In genomic region chr12:48980389-48980952, GRCh38 we compare ENCODE assay signal across 8 cellular contexts. TPM values are rescaled to one million over a fixed set of nuclear protein-coding genes. Genes with fewer than 3 reads are reported as not detected.
A peak's percentile ranks its signal among the peaks of the same experiment; 100 is the strongest.
DNase-seq lines count a peak whose midpoint lies in the region; ATAC-seq and TF ChIP-seq lines count a peak whose summit lies in the region.

No MANE protein-coding gene starts in this region.

- peaks cover 85% of the 10 kb centered on the region for H3K27me3 ChIP-seq in BLaER1

- H3K9me3 ChIP-seq in BLaER1, result no peaks in the 10 kb centered on the region

- peak overlapping the region; percentile 85 for H3K4me2 ChIP-seq in BLaER1

- peak overlapping the region; percentile 59 for H3K4me3 ChIP-seq in BLaER1
- H3K4me3 ChIP-seq in Jurkat, Clone E6-1 (ENCODE audit: low read length), result peak overlapping the region; percentile 41

- no peaks in the 10 kb centered on the region for H3K36me3 ChIP-seq in BLaER1

- H4K20me1 ChIP-seq in BLaER1, result peaks cover 59% of the 10 kb centered on the region

- peaks cover 2% of the 10 kb centered on the region for H3K36me3 Mint-ChIP-seq in activated naive CD8-positive, alpha-beta T cell treated with anti-CD3 and anti-CD28 coated beads, Interleukin-2, amount 50 U/mL, for 24 hours (ENCODE audit: low read depth)
- no peaks in the 10 kb centered on the region for H3K36me3 Mint-ChIP-seq in mesothelial cell of epicardium

- ATAC-seq in activated naive CD8-positive, alpha-beta T cell treated with anti-CD3 and anti-CD28 coated beads, Interleukin-2, amount 50 U/mL, for 24 hours, result no peak
- no peak for ATAC-seq in HG03280 (IDR thresholded peaks at IDR 0.05; ENCODE audit: unreplicated experiment)
- no peak for ATAC-seq in GM18909 (IDR thresholded peaks at IDR 0.05; ENCODE audit: poor library complexity, unreplicated experiment)

- no peak for TF ChIP-seq CTCF in mesothelial cell of epicardium (IDR thresholded peaks at IDR 0.05; ENCODE audit: unreplicated experiment)

- H3K27ac Mint-ChIP-seq in activated naive CD8-positive, alpha-beta T cell treated with anti-CD3 and anti-CD28 coated beads, Interleukin-2, amount 50 U/mL, for 24 hours, result no peak overlapping the region
- H3K27ac Mint-ChIP-seq in mesothelial cell of epicardium, result no peak overlapping the region

- H3K4me1 ChIP-seq in BLaER1, result peaks cover 66% of the 10 kb centered on the region

- H3K27ac ChIP-seq in BLaER1, result no peak overlapping the region

- peaks cover 71% of the 10 kb centered on the region for H3K27me3 Mint-ChIP-seq in activated naive CD8-positive, alpha-beta T cell treated with anti-CD3 and anti-CD28 coated beads, Interleukin-2, amount 50 U/mL, for 24 hours
- peaks cover 97% of the 10 kb centered on the region for H3K27me3 Mint-ChIP-seq in mesothelial cell of epicardium (ENCODE audit: low read depth)

- peak overlapping the region; percentile 62 for H3K4me3 Mint-ChIP-seq in activated naive CD8-positive, alpha-beta T cell treated with anti-CD3 and anti-CD28 coated beads, Interleukin-2, amount 50 U/mL, for 24 hours
- peak overlapping the region; percentile 53 for H3K4me3 Mint-ChIP-seq in mesothelial cell of epicardium

- H3K9ac ChIP-seq in BLaER1, result no peak overlapping the region

- peaks cover 57% of the 10 kb centered on the region for H3K4me1 Mint-ChIP-seq in activated naive CD8-positive, alpha-beta T cell treated with anti-CD3 and anti-CD28 coated beads, Interleukin-2, amount 50 U/mL, for 24 hours
- H3K4me1 Mint-ChIP-seq in mesothelial cell of epicardium, result peaks cover 37% of the 10 kb centered on the region

- DNase-seq in Jurkat, Clone E6-1 (ENCODE audit: low read depth, low spot score), result peak; percentile 22
- DNase-seq in activated naive CD8-positive, alpha-beta T cell treated with anti-CD3 and anti-CD28 coated beads, Interleukin-2, amount 50 U/mL, for 24 hours, result no peak
- DNase-seq in mesothelial cell of epicardium (ENCODE audit: low spot score in 2 of 2, unreplicated experiment in 2 of 2) (no peak), NCI-H226 (no peak), SW480 (ENCODE audit: low spot score) (no peak)

- no peaks in the 10 kb centered on the region for H3K9me3 Mint-ChIP-seq in activated naive CD8-positive, alpha-beta T cell treated with anti-CD3 and anti-CD28 coated beads, Interleukin-2, amount 50 U/mL, for 24 hours
- H3K9me3 Mint-ChIP-seq in mesothelial cell of epicardium, result no peaks in the 10 kb centered on the region

RNA-seq across cellular contexts. Expression of gene WNT1, which starts 2.3 kb away (rescaled TPM):
- polyA plus RNA-seq in Jurkat, Clone E6-1 (2012; ENCODE audit: insufficient read depth, insufficient read length), result 1.7 TPM
- not detected in 3 replicates for total RNA-seq in mesothelial cell of epicardium

RNA-seq across cellular contexts. Expression of gene WNT10B, which starts 8.9 kb away (rescaled TPM):
- polyA plus RNA-seq in Jurkat, Clone E6-1 (2012; ENCODE audit: insufficient read depth, insufficient read length), result 5.6 TPM
- 0.77 to 1.2 TPM (median 0.98 TPM) in 3 replicates for total RNA-seq in mesothelial cell of epicardium

RNA-seq across cellular contexts. Expression of gene DDN, which starts 18.7 kb away (rescaled TPM):
- not detected for polyA plus RNA-seq in Jurkat, Clone E6-1 (2012; ENCODE audit: insufficient read depth, insufficient read length)
- total RNA-seq in mesothelial cell of epicardium, result 0.27 to 0.36 TPM (median 0.29 TPM) in 3 replicates

RNA-seq across cellular contexts. Expression of gene ARF3, which starts 23.2 kb away (rescaled TPM):
- polyA plus RNA-seq in Jurkat, Clone E6-1 (2012; ENCODE audit: insufficient read depth, insufficient read length), result 120 TPM
- 123 to 125 TPM (median 125 TPM) in 3 replicates for total RNA-seq in mesothelial cell of epicardium

RNA-seq across cellular contexts. Expression of gene PRKAG1, which starts 38.1 kb away (rescaled TPM):
- 69.8 TPM for polyA plus RNA-seq in Jurkat, Clone E6-1 (2012; ENCODE audit: insufficient read depth, insufficient read length)
- 58.7 to 61.8 TPM (median 59.4 TPM) in 3 replicates for total RNA-seq in mesothelial cell of epicardium
